Comparison of ENCODE assay signal across 12 cellular contexts in the genomic region with DNA sequence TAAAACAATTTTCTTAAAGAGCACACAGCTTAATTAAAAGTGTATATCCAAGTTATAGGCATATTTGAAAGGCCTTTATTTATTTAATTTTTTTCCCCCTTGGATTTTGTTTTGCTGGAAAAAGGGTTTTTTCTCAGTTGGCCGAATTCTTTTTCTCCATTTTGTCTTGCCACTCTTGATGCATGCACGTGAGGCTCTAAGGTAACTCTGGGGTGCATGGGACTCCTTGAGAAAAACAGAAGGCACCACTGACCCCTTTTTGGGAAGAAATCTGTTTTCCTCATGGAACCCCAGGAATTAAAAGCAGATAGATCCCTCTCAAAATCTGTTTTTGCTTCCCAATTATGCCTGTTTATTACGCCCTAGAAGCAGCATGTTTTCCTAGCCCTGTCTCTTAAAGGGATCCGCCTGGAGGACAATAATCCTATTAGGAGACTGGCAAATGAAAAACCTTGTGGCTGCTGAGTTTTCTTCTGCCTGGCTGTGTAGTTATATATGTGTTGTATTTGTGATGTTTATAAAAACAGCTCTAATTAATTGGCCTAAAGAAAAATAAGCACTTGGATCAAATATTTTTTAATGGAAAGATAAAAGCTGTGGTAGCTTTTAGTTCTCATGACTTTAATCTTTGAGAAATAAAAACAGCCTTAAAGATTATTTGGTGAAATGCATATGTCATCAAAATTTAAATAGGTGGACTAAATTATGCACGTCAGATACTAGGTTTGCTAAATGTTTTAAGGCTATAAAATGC.
DNase-seq lines count a peak whose midpoint lies in the region; ATAC-seq and TF ChIP-seq lines count a peak whose summit lies in the region.
"Had no signal": no experiment of that assay in that cellular context is flagged by ENCODE, and none has a peak within 500 bp of the region (broad histone marks: within the 10 kb centered on the region; RNA-seq: fewer than 3 reads in every experiment).

No MANE protein-coding gene starts in this region.

- TF ChIP-seq CTCF in chondrocyte (IDR thresholded peaks at IDR 0.05) (no peak), progenitor cell of endocrine pancreas (IDR thresholded peaks at IDR 0.05; ENCODE audit: unreplicated experiment) (no peak)

- H3K36me3 Mint-ChIP-seq in activated CD8-positive, alpha-beta memory T cell treated with anti-CD3 and anti-CD28 coated beads, Interleukin-2, amount 10 ng/mL, durations not matched to agents 7 days and 5 days, result no peaks in the 10 kb centered on the region
- H3K36me3 Mint-ChIP-seq in chondrocyte (ENCODE audit: low read depth) (peaks cover 2% of the 10 kb centered on the region), progenitor cell of endocrine pancreas (ENCODE audit: insufficient read depth) (peaks cover 36% of the 10 kb centered on the region)
- H3K36me3 Mint-ChIP-seq in activated CD8-positive, alpha-beta T cell treated with anti-CD3 and anti-CD28 coated beads, Interleukin-2, amount 10 ng/mL, durations not matched to agents 7 days and 5 days (ENCODE audit: low read depth), result no peaks in the 10 kb centered on the region

- peaks cover 4% of the 10 kb centered on the region for H3K9me3 Mint-ChIP-seq in activated CD8-positive, alpha-beta memory T cell treated with anti-CD3 and anti-CD28 coated beads, Interleukin-2, amount 10 ng/mL, durations not matched to agents 7 days and 5 days (ENCODE audit: low read depth)
- H3K9me3 Mint-ChIP-seq in chondrocyte (ENCODE audit: low read depth), result peaks cover 16% of the 10 kb centered on the region
- peaks cover 18% of the 10 kb centered on the region for H3K9me3 Mint-ChIP-seq in progenitor cell of endocrine pancreas (ENCODE audit: low read depth)
- peaks cover 19% of the 10 kb centered on the region for H3K9me3 Mint-ChIP-seq in activated CD8-positive, alpha-beta T cell treated with anti-CD3 and anti-CD28 coated beads, Interleukin-2, amount 10 ng/mL, durations not matched to agents 7 days and 5 days (ENCODE audit: insufficient read depth)

- ATAC-seq in activated CD8-positive, alpha-beta memory T cell treated with anti-CD3 and anti-CD28 coated beads, Interleukin-2, amount 10 ng/mL, durations not matched to agents 7 days and 5 days, result no peak
- no peak for ATAC-seq in HG03432 (IDR thresholded peaks at IDR 0.05; ENCODE audit: unreplicated experiment)
- ATAC-seq in activated CD8-positive, alpha-beta T cell treated with anti-CD3 and anti-CD28 coated beads, Interleukin-2, amount 10 ng/mL, durations not matched to agents 7 days and 5 days, result no peak
- ATAC-seq: heart left ventricle, sciatic nerve had no signal

- no peaks in the 10 kb centered on the region for H3K4me1 Mint-ChIP-seq in activated CD8-positive, alpha-beta memory T cell treated with anti-CD3 and anti-CD28 coated beads, Interleukin-2, amount 10 ng/mL, durations not matched to agents 7 days and 5 days
- H3K4me1 Mint-ChIP-seq in chondrocyte (ENCODE audit: low read depth) (peaks cover 17% of the 10 kb centered on the region), progenitor cell of endocrine pancreas (ENCODE audit: low read depth) (peaks cover 3% of the 10 kb centered on the region)
- H3K4me1 Mint-ChIP-seq in activated CD8-positive, alpha-beta T cell treated with anti-CD3 and anti-CD28 coated beads, Interleukin-2, amount 10 ng/mL, durations not matched to agents 7 days and 5 days (ENCODE audit: low read depth), result no peaks in the 10 kb centered on the region

- H3K27me3 Mint-ChIP-seq in activated CD8-positive, alpha-beta memory T cell treated with anti-CD3 and anti-CD28 coated beads, Interleukin-2, amount 10 ng/mL, durations not matched to agents 7 days and 5 days, result no peaks in the 10 kb centered on the region
- no peaks in the 10 kb centered on the region for H3K27me3 Mint-ChIP-seq in chondrocyte (ENCODE audit: low read depth)
- H3K27me3 Mint-ChIP-seq in progenitor cell of endocrine pancreas, result no peaks in the 10 kb centered on the region
- H3K27me3 Mint-ChIP-seq in activated CD8-positive, alpha-beta T cell treated with anti-CD3 and anti-CD28 coated beads, Interleukin-2, amount 10 ng/mL, durations not matched to agents 7 days and 5 days (ENCODE audit: low read depth), result no peaks in the 10 kb centered on the region

- DNase-seq in activated CD8-positive, alpha-beta memory T cell treated with anti-CD3 and anti-CD28 coated beads, Interleukin-2, amount 10 ng/mL, durations not matched to agents 7 days and 5 days, result no peak
- DNase-seq in activated CD8-positive, alpha-beta memory T cell treated with anti-CD3 and anti-CD28 coated beads, Interleukin-2, amount 50 U/mL, for 4 hours, result no peak
- DNase-seq in NCI-H82 (lab: John Stamatoyannopoulos, UW), result peak; percentile 73
- no peak for DNase-seq in chondrocyte (ENCODE audit: low spot score)
- DNase-seq in progenitor cell of endocrine pancreas (ENCODE audit: low spot score, unreplicated experiment), result no peak
- DNase-seq in activated CD8-positive, alpha-beta T cell treated with anti-CD3 and anti-CD28 coated beads, Interleukin-2, amount 10 ng/mL, durations not matched to agents 7 days and 5 days, result no peak
- no peak for DNase-seq in effector CD4-positive, alpha-beta T cell
- DNase-seq: effector CD8-positive, alpha-beta T cell; heart left ventricle; NCI-H524 had no signal

- CTCF ChIA-PET in activated CD8-positive, alpha-beta memory T cell treated with anti-CD3 and anti-CD28 coated beads, Interleukin-2, amount 10 ng/mL, durations not matched to agents 7 days and 5 days (lab: Charles Lee), result no interaction called here
- CTCF ChIA-PET in activated CD8-positive, alpha-beta T cell treated with anti-CD3 and anti-CD28 coated beads, Interleukin-2, amount 10 ng/mL, durations not matched to agents 7 days and 5 days (lab: Charles Lee), result no interaction called here

- POLR2A ChIA-PET in activated CD8-positive, alpha-beta T cell treated with anti-CD3 and anti-CD28 coated beads, Interleukin-2, amount 10 ng/mL, durations not matched to agents 7 days and 5 days (lab: Charles Lee), result no interaction called here

- H3K4me3 Mint-ChIP-seq in activated CD8-positive, alpha-beta memory T cell treated with anti-CD3 and anti-CD28 coated beads, Interleukin-2, amount 10 ng/mL, durations not matched to agents 7 days and 5 days, result peak overlapping the region; percentile 10
- peak overlapping the region; percentile 66 for H3K4me3 Mint-ChIP-seq in chondrocyte (ENCODE audit: unreplicated experiment)
- H3K4me3 Mint-ChIP-seq in progenitor cell of endocrine pancreas (ENCODE audit: low read depth), result peak overlapping the region; percentile 94
- no peak overlapping the region for H3K4me3 Mint-ChIP-seq in activated CD8-positive, alpha-beta T cell treated with anti-CD3 and anti-CD28 coated beads, Interleukin-2, amount 10 ng/mL, durations not matched to agents 7 days and 5 days

- no peak overlapping the region for H3K27ac Mint-ChIP-seq in activated CD8-positive, alpha-beta memory T cell treated with anti-CD3 and anti-CD28 coated beads, Interleukin-2, amount 10 ng/mL, durations not matched to agents 7 days and 5 days
- H3K27ac Mint-ChIP-seq in chondrocyte (ENCODE audit: unreplicated experiment) (no peak overlapping the region), progenitor cell of endocrine pancreas (peak overlapping the region; percentile 98)
- no peak overlapping the region for H3K27ac Mint-ChIP-seq in activated CD8-positive, alpha-beta T cell treated with anti-CD3 and anti-CD28 coated beads, Interleukin-2, amount 10 ng/mL, durations not matched to agents 7 days and 5 days
